In genomic region chr15:58932791-58933310, GRCh38 we compare ENCODE assay signal across 8 cellular contexts. TPM values are rescaled to one million over a fixed set of nuclear protein-coding genes. Genes with fewer than 3 reads are reported as not detected.
DNase-seq lines count a peak whose midpoint lies in the region; ATAC-seq and TF ChIP-seq lines count a peak whose summit lies in the region.

No MANE protein-coding gene starts in this region.

- ATAC-seq in Right ventricle myocardium inferior, result peak; percentile 55
- peak; percentile 39 for ATAC-seq in HG02970 (IDR thresholded peaks at IDR 0.05; ENCODE audit: low FRiP score, unreplicated experiment)
- peak; percentile 29 for ATAC-seq in PC-3
- ATAC-seq in upper lobe of left lung (ENCODE audit: low FRiP score in 2 of 2), result peak; percentile 52 to 70

- peak overlapping the region; percentile 91 for H3K4me2 ChIP-seq in PC-3 (ENCODE audit: low read length)
- H3K4me2 ChIP-seq in mesendoderm (ENCODE audit: low read length), result peak overlapping the region; percentile 33

- H3K4me1 ChIP-seq in PC-3 (ENCODE audit: insufficient read depth, low read length) (peaks cover 17% of the 10 kb centered on the region), ectodermal cell (ENCODE audit: control insufficient read depth, insufficient read depth, low read length) (peaks cover 13% of the 10 kb centered on the region), mesendoderm (ENCODE audit: control insufficient read depth, low read depth, low read length) (no peaks in the 10 kb centered on the region), upper lobe of left lung (peaks cover 20 to 28% (median 25%) of the 10 kb centered on the region in 4 donors)

- H3K27ac ChIP-seq in PC-3 (ENCODE audit: low read length) (peak overlapping the region; percentile 92), ectodermal cell (ENCODE audit: insufficient read depth, low read depth, low read length, poor library complexity, severe bottlenecking) (peak overlapping the region; percentile 99), mesendoderm (ENCODE audit: low read depth, low read length) (peak overlapping the region; percentile 99), upper lobe of left lung (peak overlapping the region; percentile 92 to 100 (median 98))

- no peaks in the 10 kb centered on the region for H3F3A ChIP-seq in PC-3 (ENCODE audit: low read length, unreplicated experiment)

- H2BK5ac ChIP-seq in mesendoderm (ENCODE audit: low read length), result peak overlapping the region; percentile 84

- H3K56ac ChIP-seq in mesendoderm (ENCODE audit: low read length), result peak overlapping the region; percentile 99

- H3K4me3 ChIP-seq in PC-3 (ENCODE audit: low read length), result peak overlapping the region; percentile 96
- peak overlapping the region; percentile 94 for H3K4me3 ChIP-seq in ectodermal cell (ENCODE audit: insufficient read depth, low read depth, low read length)
- peak overlapping the region; percentile 100 for H3K4me3 ChIP-seq in mesendoderm (ENCODE audit: low read length)
- peak overlapping the region; percentile 59 to 81 (median 68) for H3K4me3 ChIP-seq in upper lobe of left lung

- TF ChIP-seq CTCF in PC-3 (conservative IDR thresholded peaks at IDR 0.05; ENCODE audit: low read depth, low read length) (no peak), upper lobe of left lung (IDR thresholded peaks at IDR 0.05) (no peak)

- H2AK5ac ChIP-seq in mesendoderm (ENCODE audit: low read length), result no peak overlapping the region

- H3K18ac ChIP-seq in mesendoderm (ENCODE audit: low read length), result peak overlapping the region; percentile 100

- peak overlapping the region; percentile 90 for H2BK120ac ChIP-seq in mesendoderm (ENCODE audit: low read depth, low read length)

- H3K9me3 ChIP-seq in PC-3 (ENCODE audit: low read length) (no peaks in the 10 kb centered on the region), ectodermal cell (ENCODE audit: control insufficient read depth, low read length) (no peaks in the 10 kb centered on the region), upper lobe of left lung (no peaks in the 10 kb centered on the region)

- POLR2A ChIA-PET in PC-3 (lab: Charles Lee; ENCODE audit: unreplicated experiment), result no interaction called here

- peak overlapping the region; percentile 97 for H3K23ac ChIP-seq in mesendoderm (ENCODE audit: low read length)

- H3K9ac ChIP-seq in PC-3 (ENCODE audit: low read length) (peak overlapping the region; percentile 99), mesendoderm (ENCODE audit: low read length) (peak overlapping the region; percentile 100)

- DNase-seq in Right ventricle myocardium inferior (ENCODE audit: missing footprints) (no peak), cardiac septum (ENCODE audit: low spot score) (no peak), PC-3 (peak; percentile 9), mesendoderm (no peak), upper lobe of left lung (peak in 1 of 2 donors; percentile 94), NCI-H1930 (lab: John Stamatoyannopoulos, UW) (no peak)

- H3K79me2 ChIP-seq in PC-3 (ENCODE audit: low read length) (peaks cover 54% of the 10 kb centered on the region), mesendoderm (ENCODE audit: control insufficient read depth, insufficient read depth, low read length) (peaks cover 30% of the 10 kb centered on the region)

- H4K5ac ChIP-seq in mesendoderm (ENCODE audit: low read length), result no peak overlapping the region

- no peak for TF ChIP-seq POLR2A in upper lobe of left lung (IDR thresholded peaks at IDR 0.05)

- CTCF ChIA-PET in PC-3 (lab: Charles Lee), result no interaction called here

- peak overlapping the region; percentile 90 for H2AFZ ChIP-seq in PC-3 (ENCODE audit: low read length)

- H4K8ac ChIP-seq in mesendoderm (ENCODE audit: low read depth, low read length), result peak overlapping the region; percentile 58

- no TSS peak for BruUV-seq in PC-3 (replicated peaks; lab: Mats Ljungman, UMichigan)

- WGBS in ectodermal cell, 2 experiments, result 0% methylated on average over 40 of the region's 40 CpGs
- no CpG with 5 or more reads among the region's 40 CpGs for WGBS in mesendoderm (ENCODE audit: extremely low coverage, insufficient coverage, low lambda C conversion rate)
- WGBS in upper lobe of left lung, 2 donors, result 0 to 1% methylated on average over 6 to 30 of the region's 40 CpGs

- no peaks in the 10 kb centered on the region for H3K9me2 ChIP-seq in PC-3 (replicated peaks; ENCODE audit: low read length)

- TF ChIP-seq EP300 in upper lobe of left lung (IDR thresholded peaks at IDR 0.05), result no peak

- H4K20me1 ChIP-seq in PC-3 (ENCODE audit: low read length), result peaks cover 20% of the 10 kb centered on the region

- H2BK15ac ChIP-seq in mesendoderm (replicated peaks; ENCODE audit: low read depth), result no peak overlapping the region

- no peaks in the 10 kb centered on the region for H3K79me1 ChIP-seq in mesendoderm (ENCODE audit: low read length)

- peak overlapping the region; percentile 100 for H3K4ac ChIP-seq in mesendoderm (ENCODE audit: low read depth, low read length)

- intact Hi-C loops in Right ventricle myocardium inferior (cut with DNase I), result loop anchor here (2.0 to 5.0 kb wide), 2 partner anchors 162 to 706 kb away; partner anchors contain the start of gene MINDY2
- intact Hi-C loops in cardiac septum (cut with DNase I), result loop anchor here (2.0 to 10.0 kb wide), 3 partner anchors 162 to 706 kb away; partner anchors contain the start of genes ADAM10 and MINDY2
- intact Hi-C loops in PC-3 (cut with micrococcal nuclease), result loop anchor here (10.0 kb wide), 1 partner anchor 158 kb away; the partner anchor contains the start of gene MINDY2

- H3K27me3 ChIP-seq in PC-3 (ENCODE audit: low read length), result no peaks in the 10 kb centered on the region
- H3K27me3 ChIP-seq in ectodermal cell (ENCODE audit: control insufficient read depth, insufficient read depth, low read length, poor library complexity, severe bottlenecking), result no peaks in the 10 kb centered on the region
- no peaks in the 10 kb centered on the region for H3K27me3 ChIP-seq in mesendoderm (ENCODE audit: insufficient read depth, low read length, poor library complexity)
- no peaks in the 10 kb centered on the region for H3K27me3 ChIP-seq in upper lobe of left lung

- H3K36me3 ChIP-seq in PC-3 (ENCODE audit: low read depth, low read length) (peaks cover 15% of the 10 kb centered on the region), ectodermal cell (ENCODE audit: control insufficient read depth, insufficient read depth, low read length) (peaks cover 3% of the 10 kb centered on the region), mesendoderm (ENCODE audit: control insufficient read depth, insufficient read depth, low read length) (no peaks in the 10 kb centered on the region), upper lobe of left lung (peaks cover 6 to 22% (median 10%) of the 10 kb centered on the region in 4 donors)

RNA-seq across cellular contexts. Expression of gene SLTM, which starts 0.6 kb away (rescaled TPM):
- total RNA-seq in Right ventricle myocardium inferior (49.2 TPM), cardiac septum (60.9 TPM), PC-3 (2014; rRNA removed) (103 and 107 TPM in 2 replicates), upper lobe of left lung (100 to 1,000 TPM in 3 of 6 donors, 10 to 100 TPM in 3; 77.2 to 261 (median 100) TPM)
- 112 TPM for polyA plus RNA-seq in ectodermal cell (2013, experiment 1 of 4)
- polyA plus RNA-seq in ectodermal cell (2013, experiment 2 of 4), result 105 TPM
- polyA plus RNA-seq in ectodermal cell (2013, experiment 3 of 4), result 86.7 TPM
- polyA plus RNA-seq in ectodermal cell (2013, experiment 4 of 4), result 93.5 TPM
- 111 TPM for polyA plus RNA-seq in mesendoderm (2013, experiment 1 of 2)
- 111 TPM for polyA plus RNA-seq in mesendoderm (2013, experiment 2 of 2)

RNA-seq across cellular contexts. Expression of gene RNF111, which starts 54.6 kb away (rescaled TPM):
- total RNA-seq in Right ventricle myocardium inferior (22.2 TPM), cardiac septum (25.9 TPM), PC-3 (2014; rRNA removed) (13.3 and 18.3 TPM in 2 replicates), upper lobe of left lung (10 to 100 TPM; 16.3 to 41.6 (median 31.8) TPM)
- polyA plus RNA-seq in ectodermal cell (2013, experiment 1 of 4), result 21.8 TPM
- polyA plus RNA-seq in ectodermal cell (2013, experiment 2 of 4), result 23.2 TPM
- polyA plus RNA-seq in ectodermal cell (2013, experiment 3 of 4), result 22.2 TPM
- polyA plus RNA-seq in ectodermal cell (2013, experiment 4 of 4), result 27.6 TPM
- polyA plus RNA-seq in mesendoderm (2013, experiment 1 of 2), result 9.3 TPM
- polyA plus RNA-seq in mesendoderm (2013, experiment 2 of 2), result 9.6 TPM
